Comparison of ENCODE assay signal across 10 cellular contexts in genomic region chr1:226111865-226112395, GRCh38. TPM values are rescaled to one million over a fixed set of nuclear protein-coding genes. Genes with fewer than 3 reads are reported as not detected.
DNase-seq lines count a peak whose midpoint lies in the region; ATAC-seq and TF ChIP-seq lines count a peak whose summit lies in the region.
"Had no signal": no experiment of that assay in that cellular context is flagged by ENCODE, and none has a peak within 500 bp of the region (broad histone marks: within the 10 kb centered on the region; RNA-seq: fewer than 3 reads in every experiment).

No MANE protein-coding gene starts in this region.

- 45 to 67% methylated on average over 1 to 2 of the region's 8 CpGs for WGBS in gastroesophageal sphincter (ENCODE audit: low coverage in 1 of 2), 2 donors
- WGBS in psoas muscle, 3 donors: 32 to 46% (median 44%) methylated on average over 8 of the region's 8 CpGs

- no peak for TF ChIP-seq EP300 in gastroesophageal sphincter (IDR thresholded peaks at IDR 0.05)

- DNase-seq in GM10266 (ENCODE audit: extremely low spot score) (peak; percentile 40), MM.1S (peak; percentile 44), psoas muscle (no peak), posterior vena cava (ENCODE audit: low spot score) (no peak)
- DNase-seq in effector memory CD4-positive, alpha-beta T cell: no peak
- DNase-seq: activated effector memory CD4-positive, alpha-beta T cell treated with anti-CD3 and anti-CD28 coated beads, Interleukin-2, amount 50 U/mL, for 16 hours; KBM-7; uterus had no signal

- peak overlapping the region; percentile 91 for H3K4me2 ChIP-seq in MM.1S (ENCODE audit: low read depth, low read length)

- TF ChIP-seq CTCF in GM10266 (IDR thresholded peaks at IDR 0.05; ENCODE audit: control insufficient read depth, insufficient read depth, low read depth, missing control alignments): no peak
- TF ChIP-seq CTCF in MM.1S (IDR thresholded peaks at IDR 0.05; ENCODE audit: low read length): no peak
- no peak for TF ChIP-seq CTCF in gastroesophageal sphincter (IDR thresholded peaks at IDR 0.05)
- TF ChIP-seq CTCF in psoas muscle (IDR thresholded peaks at IDR 0.05): no peak

- H3K27me3 ChIP-seq in MM.1S (replicated peaks; ENCODE audit: insufficient read depth, low read length) (no peaks in the 10 kb centered on the region), gastroesophageal sphincter (no peaks in the 10 kb centered on the region), psoas muscle (ENCODE audit: insufficient read depth in 3 of 3, low read length in 2 of 3) (no peaks in the 10 kb centered on the region)
- no peaks in the 10 kb centered on the region for H3K27me3 ChIP-seq in effector memory CD4-positive, alpha-beta T cell (replicated peaks; ENCODE audit: control insufficient read depth, insufficient read depth, low read length, poor library complexity, severe bottlenecking)
- H3K27me3 ChIP-seq: uterus had no signal

- H3K9me2 ChIP-seq in MM.1S (replicated peaks; ENCODE audit: insufficient read depth, low read length): no peaks in the 10 kb centered on the region

- peak overlapping the region; percentile 96 for H3K9ac ChIP-seq in MM.1S (ENCODE audit: low read length)

- no peak for TF ChIP-seq POLR2A in gastroesophageal sphincter (IDR thresholded peaks at IDR 0.05)

- ATAC-seq in gastroesophageal sphincter (no peak), psoas muscle (no peak), HG03097 (IDR thresholded peaks at IDR 0.05; ENCODE audit: low FRiP score, unreplicated experiment) (no peak)

- H4K20me1 ChIP-seq in MM.1S (ENCODE audit: insufficient read depth, low read length): no peaks in the 10 kb centered on the region

- H3K27ac ChIP-seq in MM.1S (ENCODE audit: low read length) (peak overlapping the region; percentile 83), gastroesophageal sphincter (peak overlapping the region in 3 of 4 donors; percentile 93 to 99 (median 99)), psoas muscle (peak overlapping the region; percentile 89)
- no peak overlapping the region for H3K27ac ChIP-seq in effector memory CD4-positive, alpha-beta T cell (ENCODE audit: insufficient read depth, low read length, poor library complexity, severe bottlenecking)

- intact Hi-C loops in psoas muscle (cut with DNase I) (loop anchor here in 1 of 2 donors (10.0 kb wide), 1 partner anchor 107 kb away; no protein-coding TSS in a partner anchor), posterior vena cava (cut with DNase I) (no loop called here)

- H3K4me1 ChIP-seq in MM.1S (ENCODE audit: low read length): peaks cover 39% of the 10 kb centered on the region
- H3K4me1 ChIP-seq in gastroesophageal sphincter: peaks cover 0 to 35% (median 15%) of the 10 kb centered on the region in 3 donors
- H3K4me1 ChIP-seq in psoas muscle: peaks cover 28% of the 10 kb centered on the region
- peaks cover 6% of the 10 kb centered on the region for H3K4me1 ChIP-seq in effector memory CD4-positive, alpha-beta T cell (ENCODE audit: control insufficient read depth, insufficient read depth, low read length, poor library complexity, severe bottlenecking)
- H3K4me1 ChIP-seq: uterus had no signal

- H3K4me3 ChIP-seq in MM.1S (ENCODE audit: low read length): peak overlapping the region; percentile 84
- no peak overlapping the region for H3K4me3 ChIP-seq in gastroesophageal sphincter
- peak overlapping the region; percentile 1 for H3K4me3 ChIP-seq in psoas muscle
- H3K4me3 ChIP-seq in effector memory CD4-positive, alpha-beta T cell (ENCODE audit: insufficient read depth, low read depth, low read length, poor library complexity, severe bottlenecking): no peak overlapping the region
- H3K4me3 ChIP-seq: uterus had no signal

- no peaks in the 10 kb centered on the region for H3K79me2 ChIP-seq in MM.1S (ENCODE audit: low read length)

- peaks cover 52% of the 10 kb centered on the region for H3F3A ChIP-seq in MM.1S (ENCODE audit: insufficient read depth, low read length)

- H3K36me3 ChIP-seq in MM.1S (replicated peaks; ENCODE audit: insufficient read depth, low read length): no peaks in the 10 kb centered on the region
- H3K36me3 ChIP-seq in gastroesophageal sphincter: no peaks in the 10 kb centered on the region
- no peaks in the 10 kb centered on the region for H3K36me3 ChIP-seq in psoas muscle (ENCODE audit: insufficient read depth in 1 of 2, low read depth in 1 of 2)
- H3K36me3 ChIP-seq in effector memory CD4-positive, alpha-beta T cell (ENCODE audit: control insufficient read depth, insufficient read depth, low read length): no peaks in the 10 kb centered on the region
- H3K36me3 ChIP-seq: uterus had no signal

- peak overlapping the region; percentile 37 for H2AFZ ChIP-seq in MM.1S (ENCODE audit: low read length)

- H3K9me3 ChIP-seq in MM.1S (replicated peaks; ENCODE audit: insufficient read depth, low read length): no peaks in the 10 kb centered on the region
- no peaks in the 10 kb centered on the region for H3K9me3 ChIP-seq in gastroesophageal sphincter
- H3K9me3 ChIP-seq in psoas muscle: no peaks in the 10 kb centered on the region
- no peaks in the 10 kb centered on the region for H3K9me3 ChIP-seq in effector memory CD4-positive, alpha-beta T cell (ENCODE audit: control insufficient read depth, low read length)
- H3K9me3 ChIP-seq: uterus had no signal

RNA-seq across cellular contexts. Expression of gene H3-3A, which starts 49.4 kb away (rescaled TPM):
- 100 to 1,000 TPM; 309 to 383 (median 364) TPM for total RNA-seq in gastroesophageal sphincter
- total RNA-seq in psoas muscle: 100 to 1,000 TPM; 187 to 284 (median 210) TPM
- polyA plus RNA-seq in psoas muscle: 100 to 1,000 TPM; 210 to 222 (median 210) TPM
- 100 to 1,000 TPM; 303 to 370 TPM for total RNA-seq in posterior vena cava

Comparison
In these comparisons a context has a peak if more than half of its experiments do, and no peak if none do; other contexts are left out.
1. DNase-seq: peak in GM10266 (single experiment) and MM.1S (single experiment); none in psoas muscle (0 of 2), posterior vena cava (single experiment) and effector memory CD4-positive, alpha-beta T cell (0 of 3).
2. H3K4me3 ChIP-seq: peak in MM.1S (single experiment) and psoas muscle (single experiment); none in gastroesophageal sphincter (0 of 2) and effector memory CD4-positive, alpha-beta T cell (single experiment).